8 cellular contexts compared by ENCODE assay signal in genomic region chr4:154492288-154492687, GRCh38. TPM values are rescaled to one million over a fixed set of nuclear protein-coding genes. Genes with fewer than 3 reads are reported as not detected.
DNase-seq lines count a peak whose midpoint lies in the region; ATAC-seq, FAIRE-seq and TF ChIP-seq lines count a peak whose summit lies in the region.
"Had no signal": no experiment of that assay in that cellular context is flagged by ENCODE, and none has a peak within 500 bp of the region (broad histone marks: within the 10 kb centered on the region; RNA-seq: fewer than 3 reads in every experiment).

No MANE protein-coding gene starts in this region.

- H3K14ac ChIP-seq in H1 (ENCODE audit: insufficient read length) (no peak overlapping the region), trophoblast cell (ENCODE audit: low read length) (no peak overlapping the region)

- CTCF ChIA-PET in H1 (lab: Charles Lee; ENCODE audit: partially characterized antibody), result interaction anchor here (0.6 to 9.4 kb wide), 4 partner anchors 11 to 235 kb away, joined by 3 to 97 read pairs (median 4); no protein-coding TSS in a partner anchor

- POLR2A ChIA-PET in H1 (lab: Charles Lee; ENCODE audit: partially characterized antibody), result no interaction called here

- H3K79me2 ChIP-seq in H1 (ENCODE audit: control insufficient read depth in 1 of 2, insufficient read depth in 2 of 2, low read length in 2 of 2) (no peaks in the 10 kb centered on the region), trophoblast cell (ENCODE audit: control insufficient read depth, insufficient read depth, low read length, poor library complexity) (no peaks in the 10 kb centered on the region)

- H3K9me3 ChIP-seq in H1 (ENCODE audit: insufficient read depth in 2 of 2, low read depth in 1 of 2, low read length in 1 of 2) (peaks cover 0 to 9% of the 10 kb centered on the region in 2 experiments; a peak in 1 of 4 replicates), trophoblast cell (ENCODE audit: insufficient read depth, low read depth, low read length) (peaks cover 22% of the 10 kb centered on the region)

- H2BK20ac ChIP-seq in H1 (ENCODE audit: low read length), result no peak overlapping the region

- H3K4me3 ChIP-seq in H1 (ENCODE audit: extremely low read depth in 1 of 4, insufficient read depth in 2 of 4, low read depth in 3 of 4, low read length in 4 of 4) (peak overlapping the region; percentile 43 to 64 (median 48)), trophoblast cell (ENCODE audit: low read depth, low read length) (no peak overlapping the region)

- no peak overlapping the region; the same call in 1 of the 2 replicates for H3K18ac ChIP-seq in H1 (ENCODE audit: extremely low read depth, low read length)
- no peak overlapping the region for H3K18ac ChIP-seq in trophoblast cell (ENCODE audit: low read length)

- peak overlapping the region; percentile 90; the same call in 1 of the 2 replicates for H2BK12ac ChIP-seq in H1 (ENCODE audit: low read depth, low read length)
- no peak overlapping the region for H2BK12ac ChIP-seq in trophoblast cell (ENCODE audit: low read length)

- no peaks in the 10 kb centered on the region for H4K20me1 ChIP-seq in H1 (replicated peaks in 1 of 2; ENCODE audit: control insufficient read depth in 1 of 2, insufficient read depth in 2 of 2, low read length in 2 of 2)

- H3K4me1 ChIP-seq in H1 (replicated peaks in 1 of 4; ENCODE audit: control insufficient read depth in 3 of 4, insufficient read depth in 4 of 4, low read length in 3 of 4) (peaks cover 3 to 9% (median 5%) of the 10 kb centered on the region in 4 experiments; a peak in 6 of 7 replicates), trophoblast cell (ENCODE audit: control insufficient read depth in 1 of 2, insufficient read depth in 2 of 2, low read length in 2 of 2) (peaks cover 9 to 11% of the 10 kb centered on the region in 2 experiments)

- no peak for TF ChIP-seq EP300 in H1 (IDR thresholded peaks at IDR 0.05; ENCODE audit: borderline replicate concordance in 1 of 2, low read depth in 2 of 2, low read length in 2 of 2)

- H3K9ac ChIP-seq in H1 (replicated peaks in 1 of 4; ENCODE audit: extremely low read depth in 1 of 4, low read depth in 3 of 4, low read length in 3 of 4) (no peak overlapping the region), trophoblast cell (ENCODE audit: low read length) (no peak overlapping the region)

- no peak overlapping the region for H2BK5ac ChIP-seq in H1 (ENCODE audit: low read depth, low read length)
- no peak overlapping the region for H2BK5ac ChIP-seq in trophoblast cell (ENCODE audit: low read depth, low read length, poor library complexity)

- no peak overlapping the region for H4K12ac ChIP-seq in trophoblast cell (ENCODE audit: low read depth, low read length)

- no peak for TF ChIP-seq CTCF in H1 (IDR thresholded peaks at IDR 0.05; ENCODE audit: control extremely low read depth in 1 of 3, insufficient read depth in 1 of 3, low read depth in 1 of 3, low read length in 3 of 3)

- H4K5ac ChIP-seq in H1 (ENCODE audit: insufficient read length, low read depth, low read length), result no peak overlapping the region

- H3K4ac ChIP-seq in H1 (replicated peaks; ENCODE audit: insufficient read length, low read depth, low read length) (no peak overlapping the region), trophoblast cell (ENCODE audit: low read depth, low read length) (no peak overlapping the region)

- H3K4me2 ChIP-seq in H1 (ENCODE audit: insufficient read depth in 1 of 2, low read depth in 2 of 2, low read length in 2 of 2) (peak overlapping the region; percentile 83 to 95), trophoblast cell (ENCODE audit: low read length) (peak overlapping the region; percentile 49)

- peak overlapping the region; percentile 28 for H2BK120ac ChIP-seq in H1 (replicated peaks; ENCODE audit: low read depth, low read length)
- no peak overlapping the region for H2BK120ac ChIP-seq in trophoblast cell (ENCODE audit: insufficient read depth, low read length, poor library complexity)

- no peak overlapping the region for H4K91ac ChIP-seq in H1 (replicated peaks; ENCODE audit: insufficient read length, low read length)
- no peak overlapping the region for H4K91ac ChIP-seq in trophoblast cell (ENCODE audit: low read depth, low read length)

- H3K36me3 ChIP-seq in H1 (ENCODE audit: control insufficient read depth in 2 of 4, insufficient read depth in 4 of 4, low read length in 3 of 4) (no peaks in the 10 kb centered on the region; a peak in 1 of 8 replicates), trophoblast cell (ENCODE audit: control insufficient read depth in 1 of 2, insufficient read depth in 2 of 2, low read length in 2 of 2) (no peaks in the 10 kb centered on the region)

- TF ChIP-seq POLR2A in H1 (IDR thresholded peaks at IDR 0.05; ENCODE audit: control extremely low read depth in 1 of 2, low read depth in 2 of 2, low read length in 2 of 2), result no peak

- ATAC-seq in GM18498 (IDR thresholded peaks at IDR 0.05; ENCODE audit: unreplicated experiment), result peak; percentile 1
- peak; percentile 1 for ATAC-seq in HG03460 (IDR thresholded peaks at IDR 0.05; ENCODE audit: unreplicated experiment)
- ATAC-seq in HG03457 (IDR thresholded peaks at IDR 0.05; ENCODE audit: unreplicated experiment), result no peak
- no peak for ATAC-seq in HG03432 (IDR thresholded peaks at IDR 0.05; ENCODE audit: unreplicated experiment)

- no peak for FAIRE-seq in H1 (lab: Jason Lieb, UNC)
- FAIRE-seq: bronchial epithelial cell had no signal

- DNase-seq in H1 (ENCODE audit: low read depth in 1 of 2, low spot score in 2 of 2), result no peak
- DNase-seq in trophoblast cell, result no peak
- no peak for DNase-seq in iPS-NIHi11 (ENCODE audit: low spot score)

- peak overlapping the region; percentile 98 for H2AFZ ChIP-seq in H1 (ENCODE audit: low read length)
- no peak overlapping the region for H2AFZ ChIP-seq in trophoblast cell (ENCODE audit: insufficient read depth, low read length, poor library complexity)

- H3K27ac ChIP-seq in H1 (ENCODE audit: low read depth, low read length) (no peak overlapping the region), trophoblast cell (ENCODE audit: low read depth, low read length) (no peak overlapping the region)

- TF ChIP-seq RAD21 in H1 (IDR thresholded peaks at IDR 0.05 in 1 of 2, conservative IDR thresholded peaks at IDR 0.05 in 1 of 2; ENCODE audit: low read depth in 2 of 2, low read length in 2 of 2), result no peak

- no peak overlapping the region for H2AK5ac ChIP-seq in H1 (ENCODE audit: low read depth, low read length)
- no peak overlapping the region for H2AK5ac ChIP-seq in trophoblast cell (ENCODE audit: low read length)

- H4K8ac ChIP-seq in H1 (ENCODE audit: extremely low read depth, insufficient read depth, low read length), result no peak overlapping the region
- H4K8ac ChIP-seq in trophoblast cell (ENCODE audit: low read depth, low read length), result no peak overlapping the region

- H3K27me3 ChIP-seq in H1 (replicated peaks in 1 of 4; ENCODE audit: control insufficient read depth in 3 of 4, extremely low read depth in 1 of 4, insufficient read depth in 3 of 4, low read length in 3 of 4) (peaks cover 24 to 46% (median 39%) of the 10 kb centered on the region in 4 experiments), trophoblast cell (ENCODE audit: insufficient read depth, low read length) (peaks cover 38% of the 10 kb centered on the region)

- 14% methylated on average over 16 of the region's 16 CpGs; no CpG with 5 or more reads in 1 of the 2 experiments for WGBS in H1 (ENCODE audit: extremely low coverage in 1 of 2, insufficient coverage in 1 of 2, insufficient read length in 1 of 2, insufficient replicate concordance in 2 of 2, low coverage in 1 of 2, low lambda C conversion rate in 2 of 2, missing lambda C conversion rate in 1 of 2), 2 experiments
- no CpG with 5 or more reads among the region's 16 CpGs for WGBS in trophoblast cell (ENCODE audit: extremely low coverage, insufficient coverage, insufficient read length)

- no peak overlapping the region for H3K56ac ChIP-seq in H1 (replicated peaks; ENCODE audit: insufficient read length, low read depth, low read length)

- no peak overlapping the region for H2BK15ac ChIP-seq in H1 (ENCODE audit: low read length)

- H3K23me2 ChIP-seq in H1 (ENCODE audit: low read depth, low read length), result peaks cover 23% of the 10 kb centered on the region; the same call in 1 of the 2 replicates

- H3K23ac ChIP-seq in H1 (ENCODE audit: insufficient read length), result no peak overlapping the region
- no peak overlapping the region for H3K23ac ChIP-seq in trophoblast cell (ENCODE audit: low read length)

- H3K79me1 ChIP-seq in H1 (ENCODE audit: low read depth, low read length), result no peaks in the 10 kb centered on the region
- no peaks in the 10 kb centered on the region for H3K79me1 ChIP-seq in trophoblast cell (ENCODE audit: low read length)

TF ChIP-seq in H1, 55 proteins besides CTCF, POLR2A, EP300 and RAD21 (continues in another document):
- TF ChIP-seq HDAC6 (IDR thresholded peaks at IDR 0.05; ENCODE audit: low read depth, low read length) (no peak), RBBP5 (IDR thresholded peaks at IDR 0.05; ENCODE audit: borderline replicate concordance, low read depth, low read length) (no peak), EZH2 (IDR thresholded peaks at IDR 0.05; ENCODE audit: low read depth, low read length, severe bottlenecking) (peak; percentile 34)

RNA-seq across cellular contexts. Expression of gene DCHS2, which starts 0.7 kb away (rescaled TPM):
- total RNA-seq in H1 (2021; fragmentation: NEBNext Ultra II Directional; extraction: Animal tissue kit (Norgen Biotek cat#: 25700)), result 1.8 and 2.6 TPM in 2 replicates
- 0.54 and 1.1 TPM in 2 replicates for polyA plus RNA-seq in H1 (2011; rRNA removed)
- polyA plus RNA-seq in H1 (2011; cell fraction: cytosol; rRNA removed), result 0.70 TPM
- polyA plus RNA-seq in H1 (2011; cell fraction: nucleus; rRNA removed), result 1.9 TPM
- 0.37 to 0.64 TPM (median 0.53 TPM) in 4 replicates for polyA plus RNA-seq in H1 (2012, experiment 1 of 2)
- polyA plus RNA-seq in H1 (2012, experiment 2 of 2), result 0.16 TPM
- polyA plus RNA-seq in H1 (2013, experiment 1 of 2), result 1.2 TPM
- polyA plus RNA-seq in H1 (2013, experiment 2 of 2), result 1.1 TPM
- polyA minus RNA-seq in H1 (2011; rRNA and poly(A)+ RNA removed), result 2.4 and 2.6 TPM in 2 replicates
- polyA minus RNA-seq in H1 (2011; cell fraction: cytosol; rRNA and poly(A)+ RNA removed), result 2.5 TPM
- 7.7 TPM for polyA minus RNA-seq in H1 (2011; cell fraction: nucleus; rRNA and poly(A)+ RNA removed)
- polyA plus RNA-seq in trophoblast cell (2013), result 0.04 TPM in 2 replicates
- total RNA-seq: bronchial epithelial cell had no signal

RNA-seq across cellular contexts. Expression of gene PLRG1, which starts 57.9 kb away (rescaled TPM):
- 98.2 and 108 TPM in 2 replicates for total RNA-seq in H1 (2021; fragmentation: NEBNext Ultra II Directional; extraction: Animal tissue kit (Norgen Biotek cat#: 25700))
- 37.4 and 63.5 TPM in 2 replicates for polyA plus RNA-seq in H1 (2011; rRNA removed)
- polyA plus RNA-seq in H1 (2011; cell fraction: cytosol; rRNA removed), result 62.8 TPM
- 48.3 TPM for polyA plus RNA-seq in H1 (2011; cell fraction: nucleus; rRNA removed)
- 64.1 to 87.0 TPM (median 75.3 TPM) in 4 replicates for polyA plus RNA-seq in H1 (2012, experiment 1 of 2)
- polyA plus RNA-seq in H1 (2012, experiment 2 of 2), result 7.1 TPM
- polyA plus RNA-seq in H1 (2013, experiment 1 of 2), result 84.0 TPM
- 82.4 TPM for polyA plus RNA-seq in H1 (2013, experiment 2 of 2)
- 124 and 158 TPM in 2 replicates for polyA minus RNA-seq in H1 (2011; rRNA and poly(A)+ RNA removed)
- 43.2 TPM for polyA minus RNA-seq in H1 (2011; cell fraction: cytosol; rRNA and poly(A)+ RNA removed)
- 55.6 TPM for polyA minus RNA-seq in H1 (2011; cell fraction: nucleus; rRNA and poly(A)+ RNA removed)
- 86.8 and 95.1 TPM in 2 replicates for polyA plus RNA-seq in trophoblast cell (2013)

Comparison
In these comparisons a context has a peak if more than half of its experiments do, and no peak if none do; other contexts are left out.
1. ATAC-seq: peak in GM18498 (single experiment) and HG03460 (single experiment); none in HG03457 (single experiment) and HG03432 (single experiment).